Comparison of ENCODE assay signal across 14 cellular contexts in genomic region chr7:103704701-103705100, GRCh38.
"Had no signal": no experiment of that assay in that cellular context is flagged by ENCODE, and none has a peak within 500 bp of the region (broad histone marks: within the 10 kb centered on the region; RNA-seq: fewer than 3 reads in every experiment).

No MANE protein-coding gene starts in this region.

- DNase-seq: activated B cell treated with CpG ODN at 0.5 μM for 24 hours; activated CD4-positive, alpha-beta memory T cell treated with anti-CD3 and anti-CD28 coated beads, Interleukin-2, amount 10 ng/mL, durations not matched to agents 7 days and 5 days; activated CD4-positive, alpha-beta T cell treated with anti-CD3 and anti-CD28 coated beads for 48 hours; activated naive CD4-positive, alpha-beta T cell treated with Interleukin-2 at 50 U/mL for 16 hours; activated naive CD8-positive, alpha-beta T cell treated with anti-CD3 and anti-CD28 coated beads, Interleukin-2, amount 10 ng/mL, durations not matched to agents 7 days and 5 days; activated T-cell treated with anti-CD3 and anti-CD28 coated beads, Interleukin-2, amount 50 U/mL, for 1 hour; amygdala; heart right ventricle; left ventricle myocardium superior; naive B cell; retina; stimulated activated CD4-positive, alpha-beta T cell treated with anti-CD3 and anti-CD28 coated beads, Interleukin-2, amount 100 ng/mL, for 24 hours; stimulated activated naive CD8-positive, alpha-beta T cell treated with anti-CD3 and anti-CD28 coated beads, Interleukin-15, Interleukin-2, amounts not matched to agents 100 U/mL and 50 U/mL, for 24 hours; transverse colon had no signal
